1 cellular context compared by ENCODE assay signal in the genomic region with DNA sequence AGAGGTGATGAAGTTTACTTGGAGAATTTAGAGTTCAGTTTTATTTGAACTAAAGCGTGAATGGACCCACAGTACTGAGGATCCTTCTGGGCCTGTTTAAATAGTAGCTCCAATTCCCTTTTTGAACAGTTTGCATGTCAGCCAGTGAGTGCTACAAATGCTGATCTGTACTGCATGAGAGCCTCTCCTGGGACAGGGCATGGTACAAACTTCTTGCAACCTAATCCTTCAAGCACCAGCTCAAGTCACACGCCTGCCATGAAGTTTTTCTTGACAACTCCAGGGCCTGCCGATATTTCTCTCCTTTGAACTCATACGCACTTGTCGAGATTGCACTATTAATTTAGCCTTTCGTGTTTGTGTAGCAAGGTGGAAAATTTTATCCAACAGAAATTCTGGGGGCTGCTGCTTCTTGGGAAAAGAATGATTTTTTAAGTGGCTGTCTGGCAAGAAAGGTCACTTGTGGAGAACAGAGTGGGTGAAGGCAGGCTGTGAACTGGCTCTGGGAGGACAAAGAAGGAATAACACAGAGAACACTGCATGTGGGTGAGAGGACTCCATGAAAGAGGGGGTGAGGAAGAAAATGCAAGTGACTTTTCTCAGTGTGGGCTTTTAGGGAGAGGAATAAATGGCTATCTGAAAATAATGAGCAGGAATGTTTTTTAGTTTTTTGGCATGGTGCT.
TF ChIP-seq lines count a peak whose summit lies in the region.

No MANE protein-coding gene starts in this region.

TF ChIP-seq in WTC11, 78 proteins besides CTCF, POLR2A, EP300 and RAD21:
- TF ChIP-seq, protein P1, sequence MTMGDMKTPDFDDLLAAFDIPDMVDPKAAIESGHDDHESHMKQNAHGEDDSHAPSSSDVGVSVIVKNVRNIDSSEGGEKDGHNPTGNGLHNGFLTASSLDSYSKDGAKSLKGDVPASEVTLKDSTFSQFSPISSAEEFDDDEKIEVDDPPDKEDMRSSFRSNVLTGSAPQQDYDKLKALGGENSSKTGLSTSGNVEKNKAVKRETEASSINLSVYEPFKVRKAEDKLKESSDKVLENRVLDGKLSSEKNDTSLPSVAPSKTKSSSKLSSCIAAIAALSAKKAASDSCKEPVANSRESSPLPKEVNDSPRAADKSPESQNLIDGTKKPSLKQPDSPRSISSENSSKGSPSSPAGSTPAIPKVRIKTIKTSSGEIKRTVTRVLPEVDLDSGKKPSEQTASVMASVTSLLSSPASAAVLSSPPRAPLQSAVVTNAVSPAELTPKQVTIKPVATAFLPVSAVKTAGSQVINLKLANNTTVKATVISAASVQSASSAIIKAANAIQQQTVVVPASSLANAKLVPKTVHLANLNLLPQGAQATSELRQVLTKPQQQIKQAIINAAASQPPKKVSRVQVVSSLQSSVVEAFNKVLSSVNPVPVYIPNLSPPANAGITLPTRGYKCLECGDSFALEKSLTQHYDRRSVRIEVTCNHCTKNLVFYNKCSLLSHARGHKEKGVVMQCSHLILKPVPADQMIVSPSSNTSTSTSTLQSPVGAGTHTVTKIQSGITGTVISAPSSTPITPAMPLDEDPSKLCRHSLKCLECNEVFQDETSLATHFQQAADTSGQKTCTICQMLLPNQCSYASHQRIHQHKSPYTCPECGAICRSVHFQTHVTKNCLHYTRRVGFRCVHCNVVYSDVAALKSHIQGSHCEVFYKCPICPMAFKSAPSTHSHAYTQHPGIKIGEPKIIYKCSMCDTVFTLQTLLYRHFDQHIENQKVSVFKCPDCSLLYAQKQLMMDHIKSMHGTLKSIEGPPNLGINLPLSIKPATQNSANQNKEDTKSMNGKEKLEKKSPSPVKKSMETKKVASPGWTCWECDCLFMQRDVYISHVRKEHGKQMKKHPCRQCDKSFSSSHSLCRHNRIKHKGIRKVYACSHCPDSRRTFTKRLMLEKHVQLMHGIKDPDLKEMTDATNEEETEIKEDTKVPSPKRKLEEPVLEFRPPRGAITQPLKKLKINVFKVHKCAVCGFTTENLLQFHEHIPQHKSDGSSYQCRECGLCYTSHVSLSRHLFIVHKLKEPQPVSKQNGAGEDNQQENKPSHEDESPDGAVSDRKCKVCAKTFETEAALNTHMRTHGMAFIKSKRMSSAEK (CRISPR knock-in tag; IDR thresholded peaks at IDR 0.05; ENCODE audit: borderline replicate concordance), result no peak
TF ChIP-seq in WTC11: peak in this region for 0.
